In the genomic region with DNA sequence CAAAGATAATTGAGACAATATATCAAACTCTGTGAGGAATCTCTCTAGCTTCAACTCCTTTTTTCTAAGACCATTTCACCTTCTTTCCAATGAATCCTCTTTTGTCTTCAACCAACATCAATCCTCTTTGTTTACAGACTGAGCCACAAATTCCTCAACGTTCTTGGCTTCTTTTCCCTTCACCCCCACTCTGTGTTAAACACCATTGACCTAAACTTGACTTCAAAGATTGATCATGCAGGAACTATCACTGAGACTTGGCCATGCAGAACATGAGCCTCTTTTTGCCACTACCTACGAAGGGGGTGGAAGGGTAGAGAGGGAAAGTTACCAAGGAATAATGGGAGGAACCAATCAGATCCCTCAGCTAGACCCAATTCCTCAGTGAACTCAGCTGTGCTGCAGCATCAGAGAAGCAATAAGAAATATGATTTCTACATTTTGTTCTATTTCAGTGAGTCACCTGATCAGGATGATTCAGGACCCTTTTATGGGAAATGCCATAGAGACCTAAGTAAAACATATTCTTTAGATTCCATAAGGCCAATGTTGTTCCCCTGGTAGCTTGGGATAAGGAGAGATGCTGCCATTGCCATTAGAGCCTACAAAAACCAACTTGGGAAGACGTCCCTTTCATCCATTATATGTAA, we compare ENCODE assay signal across 15 cellular contexts.
A peak's percentile ranks its signal among the peaks of the same experiment; 100 is the strongest.
DNase-seq lines count a peak whose midpoint lies in the region; ATAC-seq and TF ChIP-seq lines count a peak whose summit lies in the region.
"Had no signal": no experiment of that assay in that cellular context is flagged by ENCODE, and none has a peak within 500 bp of the region (broad histone marks: within the 10 kb centered on the region; RNA-seq: fewer than 3 reads in every experiment).

No MANE protein-coding gene starts in this region.

- ATAC-seq in GM18498 (IDR thresholded peaks at IDR 0.05; ENCODE audit: unreplicated experiment) = no peak
- no peak for ATAC-seq in lower lobe of right lung
- no peak for ATAC-seq in HG02798 (IDR thresholded peaks at IDR 0.05; ENCODE audit: poor library complexity, unreplicated experiment)

- H3K9me3 ChIP-seq in lower lobe of right lung = no peaks in the 10 kb centered on the region
- H3K9me3 ChIP-seq: Caco-2 had no signal

- no peak for TF ChIP-seq CTCF in astrocyte of the spinal cord (IDR thresholded peaks at IDR 0.05; ENCODE audit: low read depth, low read length)
- TF ChIP-seq CTCF in lower lobe of right lung (IDR thresholded peaks at IDR 0.05) = no peak

- H3K4me1 ChIP-seq in ACC112 (ENCODE audit: control insufficient read depth, insufficient read depth, low read length, unreplicated experiment) = peaks cover 20% of the 10 kb centered on the region
- no peaks in the 10 kb centered on the region for H3K4me1 ChIP-seq in lower lobe of right lung
- H3K4me1 ChIP-seq: Caco-2 had no signal

- intact Hi-C loops in lower lobe of right lung (cut with DNase I) = no loop called here

- DNase-seq in LHCN-M2 (ENCODE audit: low read depth) = peak; percentile 50
- DNase-seq in astrocyte of the spinal cord (ENCODE audit: low read depth, low spot score) = peak; percentile 30
- DNase-seq in kidney glomerular epithelial cell (lab: John Stamatoyannopoulos, UW) = peak; percentile 20
- DNase-seq in dedifferentiated amniotic fluid mesenchymal stem cell (ENCODE audit: extremely low spot score) = no peak
- no peak for DNase-seq in lower lobe of right lung
- DNase-seq: Caco-2, DMS153, NCI-H1105, NCI-H1694, NCI-H2081 treated with DMSO at 0.1 percent for 48 hours, Right ventricle myocardium superior had no signal

- H3K79me2 ChIP-seq in ACC112 (ENCODE audit: control insufficient read depth, insufficient read depth, low read length, unreplicated experiment) = no peaks in the 10 kb centered on the region

- H3K27me3 ChIP-seq in ACC112 (ENCODE audit: insufficient read depth, low read length) (no peaks in the 10 kb centered on the region), lower lobe of right lung (ENCODE audit: low read depth) (no peaks in the 10 kb centered on the region)

- H3K4me3 ChIP-seq in ACC112 (ENCODE audit: low read depth, low read length) = no peak overlapping the region
- H3K4me3 ChIP-seq in astrocyte of the spinal cord (ENCODE audit: low read depth, low read length) = no peak overlapping the region
- no peak overlapping the region for H3K4me3 ChIP-seq in lower lobe of right lung

- peak overlapping the region; percentile 8 for H2AFZ ChIP-seq in ACC112 (ENCODE audit: low read length, unreplicated experiment)

- in situ Hi-C loops in astrocyte of the spinal cord (cut with HindIII; ENCODE audit: low sequenced_read_pairs) = no loop called here

- H3K36me3 ChIP-seq in ACC112 (ENCODE audit: insufficient read depth, low read length) (no peaks in the 10 kb centered on the region), lower lobe of right lung (no peaks in the 10 kb centered on the region)

- H3K27ac ChIP-seq in ACC112 (ENCODE audit: low read depth, low read length) (no peak overlapping the region), lower lobe of right lung (no peak overlapping the region)
- H3K27ac ChIP-seq: 22Rv1 had no signal

Comparison
In these comparisons a context has a peak if more than half of its experiments do, and no peak if none do; other contexts are left out.
1. DNase-seq: peak in LHCN-M2 (single experiment), astrocyte of the spinal cord (single experiment) and kidney glomerular epithelial cell (single experiment); none in dedifferentiated amniotic fluid mesenchymal stem cell (single experiment) and lower lobe of right lung (single experiment).